20 cellular contexts compared by ENCODE assay signal in the genomic region with DNA sequence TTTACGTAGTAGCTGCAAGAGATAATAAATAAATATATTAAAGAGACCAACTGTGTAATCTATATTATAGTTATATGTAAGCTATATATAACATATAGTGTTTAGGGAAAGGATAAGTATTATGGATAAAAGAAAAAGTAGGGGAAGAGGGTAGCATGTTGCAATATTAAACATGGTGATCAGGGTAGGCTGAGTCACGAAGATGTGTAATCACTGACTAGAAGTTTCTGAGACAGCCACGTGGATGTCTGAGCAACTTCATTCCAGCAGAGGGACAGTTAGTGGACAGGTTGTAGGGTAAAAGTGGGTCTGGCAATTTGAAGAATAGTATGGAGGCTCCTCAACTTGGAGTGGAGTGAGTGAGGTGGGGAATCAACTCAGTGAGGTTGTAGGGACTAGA.
"Had no signal": no experiment of that assay in that cellular context is flagged by ENCODE, and none has a peak within 500 bp of the region (broad histone marks: within the 10 kb centered on the region; RNA-seq: fewer than 3 reads in every experiment).

No MANE protein-coding gene starts in this region.

- H3K9ac ChIP-seq: neural progenitor cell had no signal

- H3K4me1 Mint-ChIP-seq: activated naive CD8-positive, alpha-beta T cell treated with anti-CD3 and anti-CD28 coated beads for 36 hours; activated T-helper 17 cell treated with anti-CD3 and anti-CD28 coated beads, Interleukin-2, amount 50 U/mL, for 72 hours; naive thymus-derived CD8-positive, alpha-beta T cell; neural progenitor cell; stimulated activated memory B cell treated with anti-CD40 and anti-IgM and Interleukin-4, amounts not matched to agents 10 μg/mL and 1 μg/mL and 100 μg/mL, for 72 hours; WTC11 had no signal

- H3K9me3 Mint-ChIP-seq: activated naive CD8-positive, alpha-beta T cell treated with anti-CD3 and anti-CD28 coated beads for 36 hours; activated T-helper 17 cell treated with anti-CD3 and anti-CD28 coated beads, Interleukin-2, amount 50 U/mL, for 72 hours; neural progenitor cell; stimulated activated memory B cell treated with anti-CD40 and anti-IgM and Interleukin-4, amounts not matched to agents 10 μg/mL and 1 μg/mL and 100 μg/mL, for 72 hours had no signal

- H3K27ac ChIP-seq: heart left ventricle, lower lobe of right lung, neural progenitor cell, right lobe of liver, stomach, suprapubic skin, tibial nerve, uterus had no signal

- DNase-seq: activated naive CD4-positive, alpha-beta T cell; activated naive CD8-positive, alpha-beta T cell treated with anti-CD3 and anti-CD28 coated beads for 36 hours; activated T-cell treated with anti-CD3 and anti-CD28 coated beads, Interleukin-2, amount 50 U/mL, for 24 hours; cortex of kidney; heart left ventricle; lower lobe of right lung; naive thymus-derived CD8-positive, alpha-beta T cell; posterior cingulate gyrus; right lobe of liver; small intestine; stimulated activated CD4-positive, alpha-beta T cell treated with anti-CD3 and anti-CD28 coated beads, Interleukin-15, amount 100 ng/mL, for 24 hours; stomach; uterus had no signal

- H2AFZ ChIP-seq: neural progenitor cell had no signal

- H3K27me3 ChIP-seq: heart left ventricle, neural progenitor cell, right lobe of liver, stomach, suprapubic skin, tibial nerve, uterus had no signal

- ATAC-seq: activated T-helper 17 cell treated with anti-CD3 and anti-CD28 coated beads, Interleukin-2, amount 50 U/mL, for 72 hours; esophagus mucosa; heart left ventricle; lower lobe of right lung; naive thymus-derived CD8-positive, alpha-beta T cell; right lobe of liver; stimulated activated memory B cell treated with anti-CD40 and anti-IgM and Interleukin-4, amounts not matched to agents 10 μg/mL and 1 μg/mL and 100 μg/mL, for 72 hours; WTC11 had no signal

- H3K4me2 ChIP-seq: neural progenitor cell had no signal

- H3K4me1 ChIP-seq: heart left ventricle, lower lobe of right lung, neural progenitor cell, right lobe of liver, stomach, suprapubic skin, tibial nerve, uterus had no signal

- H3K27me3 Mint-ChIP-seq: activated naive CD8-positive, alpha-beta T cell treated with anti-CD3 and anti-CD28 coated beads for 36 hours; activated T-cell treated with anti-CD3 and anti-CD28 coated beads, Interleukin-2, amount 50 U/mL, for 24 hours; activated T-helper 17 cell treated with anti-CD3 and anti-CD28 coated beads, Interleukin-2, amount 50 U/mL, for 72 hours; stimulated activated memory B cell treated with anti-CD40 and anti-IgM and Interleukin-4, amounts not matched to agents 10 μg/mL and 1 μg/mL and 100 μg/mL, for 72 hours had no signal

- H3K27ac Mint-ChIP-seq: activated naive CD8-positive, alpha-beta T cell treated with anti-CD3 and anti-CD28 coated beads for 36 hours; activated T-cell treated with anti-CD3 and anti-CD28 coated beads, Interleukin-2, amount 50 U/mL, for 24 hours; activated T-helper 17 cell treated with anti-CD3 and anti-CD28 coated beads, Interleukin-2, amount 50 U/mL, for 72 hours; naive thymus-derived CD8-positive, alpha-beta T cell; neural progenitor cell; stimulated activated memory B cell treated with anti-CD40 and anti-IgM and Interleukin-4, amounts not matched to agents 10 μg/mL and 1 μg/mL and 100 μg/mL, for 72 hours; WTC11 had no signal

- H3K4me3 Mint-ChIP-seq: activated naive CD8-positive, alpha-beta T cell treated with anti-CD3 and anti-CD28 coated beads for 36 hours; activated T-cell treated with anti-CD3 and anti-CD28 coated beads, Interleukin-2, amount 50 U/mL, for 24 hours; activated T-helper 17 cell treated with anti-CD3 and anti-CD28 coated beads, Interleukin-2, amount 50 U/mL, for 72 hours; naive thymus-derived CD8-positive, alpha-beta T cell; neural progenitor cell; stimulated activated memory B cell treated with anti-CD40 and anti-IgM and Interleukin-4, amounts not matched to agents 10 μg/mL and 1 μg/mL and 100 μg/mL, for 72 hours; WTC11 had no signal

- H3K36me3 Mint-ChIP-seq: activated naive CD8-positive, alpha-beta T cell treated with anti-CD3 and anti-CD28 coated beads for 36 hours; naive thymus-derived CD8-positive, alpha-beta T cell; neural progenitor cell; stimulated activated memory B cell treated with anti-CD40 and anti-IgM and Interleukin-4, amounts not matched to agents 10 μg/mL and 1 μg/mL and 100 μg/mL, for 72 hours; WTC11 had no signal

- H3K4me3 ChIP-seq: heart left ventricle, lower lobe of right lung, neural progenitor cell, right lobe of liver, stomach, suprapubic skin, tibial nerve, uterus had no signal

- H3K36me3 ChIP-seq: heart left ventricle, lower lobe of right lung, neural progenitor cell, right lobe of liver, stomach, suprapubic skin, uterus had no signal

- H3K9me3 ChIP-seq: lower lobe of right lung, right lobe of liver, stomach, tibial nerve, uterus had no signal
